Comparison of ENCODE assay signal across 1 cellular context in the genomic region with DNA sequence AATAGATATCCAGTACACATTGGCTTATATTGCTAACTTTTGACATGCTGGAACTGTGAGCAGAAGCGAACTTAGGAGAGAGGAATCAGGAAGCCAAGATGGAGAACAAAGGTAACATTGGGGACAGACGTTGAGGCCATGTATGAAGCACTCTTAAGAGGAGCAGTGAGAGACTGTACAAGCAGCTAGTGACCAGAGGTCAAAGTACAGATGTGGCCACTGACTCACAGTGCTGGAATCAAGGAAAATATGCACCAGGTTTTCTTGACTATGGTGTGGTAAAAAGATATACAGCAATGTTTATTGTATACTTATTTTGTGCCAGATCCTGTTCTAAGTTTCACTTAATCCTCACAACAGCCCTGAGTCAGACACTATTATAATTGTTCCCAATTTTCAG.
TF ChIP-seq lines count a peak whose summit lies in the region.

No MANE protein-coding gene starts in this region.

TF ChIP-seq in SK-N-SH, 30 proteins besides CTCF, POLR2A, EP300 and RAD21 (continued from another document):
- TF ChIP-seq, protein P1, sequence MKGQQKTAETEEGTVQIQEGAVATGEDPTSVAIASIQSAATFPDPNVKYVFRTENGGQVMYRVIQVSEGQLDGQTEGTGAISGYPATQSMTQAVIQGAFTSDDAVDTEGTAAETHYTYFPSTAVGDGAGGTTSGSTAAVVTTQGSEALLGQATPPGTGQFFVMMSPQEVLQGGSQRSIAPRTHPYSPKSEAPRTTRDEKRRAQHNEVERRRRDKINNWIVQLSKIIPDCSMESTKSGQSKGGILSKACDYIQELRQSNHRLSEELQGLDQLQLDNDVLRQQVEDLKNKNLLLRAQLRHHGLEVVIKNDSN (IDR thresholded peaks at IDR 0.05; ENCODE audit: borderline replicate concordance, low read depth), result no peak
- TF ChIP-seq RXRA (IDR thresholded peaks at IDR 0.05; ENCODE audit: borderline replicate concordance, low read depth), result no peak
- TF ChIP-seq RFX5 (IDR thresholded peaks at IDR 0.05; ENCODE audit: low read length), result no peak
- TF ChIP-seq SMC3 (IDR thresholded peaks at IDR 0.05; ENCODE audit: low read depth, low read length), result no peak
TF ChIP-seq in SK-N-SH: peak in this region for 2.
